9 cellular contexts compared by ENCODE assay signal in genomic region chr13:71866173-71867091, GRCh38. TPM values are rescaled to one million over a fixed set of nuclear protein-coding genes. Genes with fewer than 3 reads are reported as not detected.
DNase-seq lines count a peak whose midpoint lies in the region; ATAC-seq, FAIRE-seq and TF ChIP-seq lines count a peak whose summit lies in the region.
"Had no signal": no experiment of that assay in that cellular context is flagged by ENCODE, and none has a peak within 500 bp of the region (broad histone marks: within the 10 kb centered on the region; RNA-seq: fewer than 3 reads in every experiment).

No MANE protein-coding gene starts in this region.

- FAIRE-seq in A549 (lab: Jason Lieb, UNC), result no peak
- FAIRE-seq in GM12878 (lab: Jason Lieb, UNC), result no peak
- FAIRE-seq in small intestine (lab: Jason Lieb, UNC), result no peak

- peak overlapping the region; percentile 90 for H3K4me2 ChIP-seq in A549
- peak overlapping the region; percentile 79 for H3K4me2 ChIP-seq in GM12878 (ENCODE audit: control insufficient read depth, insufficient read depth)

- CTCF ChIA-PET in A549 (lab: Yijun Ruan, JAX) (interaction anchor here (1.1 kb wide), 1 partner anchor 12 kb away, joined by 3 read pairs; no protein-coding TSS in a partner anchor), GM12878 (lab: Yijun Ruan, JAX) (no interaction called here)

- H3K36me3 ChIP-seq in GM12878 (ENCODE audit: control insufficient read depth in 2 of 2, insufficient read depth in 2 of 2, low read length in 1 of 2), result no peaks in the 10 kb centered on the region
- H3K36me3 ChIP-seq in small intestine (ENCODE audit: control insufficient read depth in 2 of 2, insufficient read depth in 2 of 2, low read length in 2 of 2), result no peaks in the 10 kb centered on the region

- H3K9ac ChIP-seq in GM12878 (ENCODE audit: control insufficient read depth, insufficient read depth, low read length), result no peak overlapping the region

- in situ Hi-C loops in GM13976 (cut with MboI; ENCODE audit: low sequenced_read_pairs, unreplicated experiment), result no loop called here
- in situ Hi-C loops in GM12878 (cut with MboI), result no loop called here

- TF ChIP-seq RAD21 in A549 (conservative IDR thresholded peaks at IDR 0.05 in 1 of 2, IDR thresholded peaks at IDR 0.05 in 1 of 2) (no peak), GM12878 (IDR thresholded peaks at IDR 0.05; ENCODE audit: insufficient read depth, low read depth, low read length) (no peak)

- H3K79me2 ChIP-seq in GM12878 (ENCODE audit: control insufficient read depth, insufficient read depth, low read length), result no peaks in the 10 kb centered on the region

- no peaks in the 10 kb centered on the region for H3K9me3 ChIP-seq in A549
- H3K9me3 ChIP-seq in GM12878 (replicated peaks; ENCODE audit: control insufficient read depth, insufficient read depth, low read length), result no peaks in the 10 kb centered on the region
- H3K9me3 ChIP-seq in small intestine (ENCODE audit: control insufficient read depth, low read depth), result no peaks in the 10 kb centered on the region

- intact Hi-C loops in GM12878 (cut with micrococcal nuclease; ENCODE audit: unreplicated experiment), result no loop called here

- POLR2A ChIA-PET in A549 (lab: Yijun Ruan, JAX), result no interaction called here
- POLR2A ChIA-PET in GM12878 (lab: Charles Lee), result no interaction called here

- TF ChIP-seq EP300 in A549 (IDR thresholded peaks at IDR 0.05) (no peak), GM12878 (IDR thresholded peaks at IDR 0.05; ENCODE audit: borderline replicate concordance in 1 of 2, control insufficient read depth in 1 of 2, low read depth in 2 of 2, low read length in 2 of 2) (no peak)

- 0% methylated on average over 4 of the region's 80 CpGs for WGBS in A549 (ENCODE audit: missing lambda C conversion rate)
- 28% methylated on average over 36 of the region's 80 CpGs for WGBS in GM12878 (ENCODE audit: insufficient coverage, insufficient replicate concordance, low lambda C conversion rate, missing lambda C conversion rate)
- 0% methylated on average over 55 to 80 of the region's 80 CpGs for WGBS in small intestine, 3 donors

- BruUV-seq in GM12878 (replicated peaks; lab: Mats Ljungman, UMichigan), result no TSS peak

- no peaks in the 10 kb centered on the region for H4K20me1 ChIP-seq in GM12878 (ENCODE audit: control insufficient read depth, insufficient read depth)

- H3K27ac ChIP-seq in A549, result no peak overlapping the region
- no peak overlapping the region for H3K27ac ChIP-seq in GM12878 (ENCODE audit: control insufficient read depth, insufficient read depth)
- peak overlapping the region; percentile 66 to 92 for H3K27ac ChIP-seq in small intestine (ENCODE audit: low read depth in 1 of 2, low read length in 1 of 2)
- H3K27ac ChIP-seq: epithelial cell of prostate had no signal

- RAD21 ChIA-PET in GM12878 (lab: Charles Lee; ENCODE audit: unreplicated experiment), result interaction anchor here (1.7 kb wide), 1 partner anchor 12 kb away, joined by 5 read pairs; no protein-coding TSS in a partner anchor

- peak; percentile 43 to 56; a peak in 4 of 6 replicates for ATAC-seq in A549
- peak; percentile 14; the same call in 2 of the 3 replicates for ATAC-seq in GM12878

- no peak for DNase-seq in A549 (ENCODE audit: low read depth in 1 of 2, low spot score in 1 of 2)
- peak; percentile 27 for DNase-seq in GM13976 (ENCODE audit: low spot score)
- peak; percentile 61 for DNase-seq in NCI-H1092 treated with DMSO at 0.1 percent for 48 hours (lab: John Stamatoyannopoulos, UW)
- no peak for DNase-seq in GM12878 (ENCODE audit: low read depth, low spot score)
- peak; percentile 15 for DNase-seq in iPS-NIHi7 (ENCODE audit: extremely low spot score)
- DNase-seq in small intestine, result peak; percentile 32
- DNase-seq in KG1 (lab: John Stamatoyannopoulos, UW), result no peak
- DNase-seq in amniotic stem cell (lab: John Stamatoyannopoulos, UW), result no peak

- H2AFZ ChIP-seq in GM12878 (ENCODE audit: control insufficient read depth, low read depth, low read length), result no peak overlapping the region; the same call in 1 of the 2 replicates

- TF ChIP-seq CTCF in A549 (IDR thresholded peaks at IDR 0.05) (no peak), GM13976 (IDR thresholded peaks at IDR 0.05; ENCODE audit: borderline replicate concordance, control extremely low read depth, extremely low read depth, insufficient read depth, missing control alignments) (no peak), GM12878 (IDR thresholded peaks at IDR 0.05 in 2 of 3, conservative IDR thresholded peaks at IDR 0.05 in 1 of 3; ENCODE audit: control insufficient read depth in 2 of 3, extremely low read depth in 1 of 3, insufficient read depth in 1 of 3, low read depth in 3 of 3, low read length in 3 of 3) (no peak)

- peaks cover 11% of the 10 kb centered on the region; the same call in 1 of the 3 replicates for H3K4me1 ChIP-seq in A549
- no peaks in the 10 kb centered on the region for H3K4me1 ChIP-seq in GM12878 (ENCODE audit: control insufficient read depth, insufficient read depth, low read length)
- H3K4me1 ChIP-seq in small intestine (ENCODE audit: control insufficient read depth in 2 of 2, insufficient read depth in 1 of 2, low read depth in 1 of 2, low read length in 1 of 2), result no peaks in the 10 kb centered on the region

- SMC1A ChIA-PET in GM12878 (lab: Charles Lee; ENCODE audit: uncharacterized antibody, unreplicated experiment), result interaction anchor here (2.6 kb wide), 1 partner anchor 11 kb away, joined by 5 read pairs; no protein-coding TSS in a partner anchor

- H3K27me3 ChIP-seq in GM12878 (replicated peaks in 1 of 2; ENCODE audit: control insufficient read depth in 2 of 2, insufficient read depth in 2 of 2, low read length in 1 of 2) (peaks cover 8% of the 10 kb centered on the region in 2 experiments), small intestine (ENCODE audit: control insufficient read depth in 2 of 2, insufficient read depth in 2 of 2, low read length in 2 of 2) (no peaks in the 10 kb centered on the region)

- TF ChIP-seq POLR2A in A549 (IDR thresholded peaks at IDR 0.05; ENCODE audit: low read length) (no peak), GM12878 (IDR thresholded peaks at IDR 0.05; ENCODE audit: low read depth, low read length) (no peak)

- H3K4me3 ChIP-seq in A549, result peak overlapping the region; percentile 39
- peak overlapping the region; percentile 32; the same call in 1 of the 2 replicates for H3K4me3 ChIP-seq in GM12878
- peak overlapping the region; percentile 87 to 95 for H3K4me3 ChIP-seq in small intestine (ENCODE audit: low read depth in 1 of 2, low read length in 2 of 2)

TF ChIP-seq in A549, 52 proteins besides CTCF, POLR2A, EP300 and RAD21 (continues in another document):
- no peak for TF ChIP-seq RARB (CRISPR knock-in tag; IDR thresholded peaks at IDR 0.05)

TF ChIP-seq in GM12878, 131 proteins besides CTCF, POLR2A, EP300 and RAD21:
- TF ChIP-seq JUND (IDR thresholded peaks at IDR 0.05; ENCODE audit: low read depth, low read length), result no peak
- TF ChIP-seq RAD51 (IDR thresholded peaks at IDR 0.05), result no peak
- no peak for TF ChIP-seq MTA2 (IDR thresholded peaks at IDR 0.05; ENCODE audit: low read depth)
- TF ChIP-seq KDM1A (IDR thresholded peaks at IDR 0.05; ENCODE audit: borderline replicate concordance), result no peak
- no peak for TF ChIP-seq CBX3 (IDR thresholded peaks at IDR 0.05; ENCODE audit: borderline replicate concordance, low read depth)
TF ChIP-seq in GM12878: peak in this region for 0.

RNA-seq across cellular contexts. Expression of gene DACH1, which starts 0.6 kb away (rescaled TPM):
- polyA plus RNA-seq in A549 (2011; rRNA removed), result not detected in 2 replicates
- polyA plus RNA-seq in A549 (2012; cell fraction: cytosol; rRNA removed), result not detected in 2 replicates
- polyA plus RNA-seq in A549 (2012; cell fraction: nucleus; rRNA removed), result not detected in 2 replicates
- not detected in 3 replicates for polyA plus RNA-seq in A549 (2017; fragmentation: RNase III; extraction: RNeasy Plus Mini Kit Qiagen cat#74134 plus additional on column Dnase treatment)
- not detected in 2 replicates for polyA minus RNA-seq in A549 (2011; rRNA and poly(A)+ RNA removed)
- total RNA-seq in GM12878 (2013; cell fraction: nucleolus; rRNA removed), result not detected in 2 replicates
- total RNA-seq in GM12878 (2014; rRNA removed), result not detected in 2 replicates
- total RNA-seq in GM12878 (2014; rRNA removed; fragmentation: Illumina TruSeq; extraction: Trizol), result not detected in 2 replicates
- total RNA-seq in GM12878 (2021), result 0.05 TPM in 1 of 2 replicates, not detected in the other
- not detected for polyA plus RNA-seq in GM12878 (2011; ENCODE audit: low read depth)
- not detected in 2 replicates for polyA plus RNA-seq in GM12878 (2011; rRNA removed)
- polyA plus RNA-seq in GM12878 (2011; cell fraction: cytosol; rRNA removed), result not detected in 2 replicates
- polyA plus RNA-seq in GM12878 (2011; cell fraction: nucleus; rRNA removed), result not detected in 2 replicates
- not detected in 2 replicates for polyA plus RNA-seq in GM12878 (2012)
- not detected in 2 replicates for polyA plus RNA-seq in GM12878 (2014; fragmentation: Illumina TruSeq; extraction: Trizol)
- not detected for polyA plus RNA-seq in GM12878 (2014; fragmentation: Nextera tagmentation; extraction: Ambion mirVana)
- polyA plus RNA-seq in GM12878 (2014; rRNA removed), result not detected in 2 replicates
- polyA plus RNA-seq in GM12878 (2016; fragmentation: Nextera tagmentation; extraction: Ambion mirVana), result not detected
- polyA minus RNA-seq in GM12878 (2011; rRNA and poly(A)+ RNA removed), result not detected in 2 replicates
- polyA minus RNA-seq in GM12878 (2011; cell fraction: cytosol; rRNA and poly(A)+ RNA removed), result not detected in 2 replicates
- not detected in 2 replicates for polyA minus RNA-seq in GM12878 (2011; cell fraction: nucleus; rRNA and poly(A)+ RNA removed)
- polyA plus RNA-seq in small intestine, result 1 to 10 TPM; 1.8 to 6.5 (median 2.2) TPM

Comparison
In these comparisons a context has a peak if more than half of its experiments do, and no peak if none do; other contexts are left out.
1. DNase-seq: peak in GM13976 (single experiment), NCI-H1092 treated with DMSO at 0.1 percent for 48 hours (single experiment), iPS-NIHi7 (single experiment) and small intestine (single experiment); none in A549 (0 of 2), GM12878 (single experiment), KG1 (single experiment) and amniotic stem cell (single experiment).
2. H3K27ac ChIP-seq: peak in small intestine (2 of 2); none in A549 (0 of 2) and GM12878 (single experiment).
3. H3K4me3 ChIP-seq: peak in every context shown above with its lines; median percentile 91 in small intestine; 39 in A549; 32 in GM12878.